In the genomic region with DNA sequence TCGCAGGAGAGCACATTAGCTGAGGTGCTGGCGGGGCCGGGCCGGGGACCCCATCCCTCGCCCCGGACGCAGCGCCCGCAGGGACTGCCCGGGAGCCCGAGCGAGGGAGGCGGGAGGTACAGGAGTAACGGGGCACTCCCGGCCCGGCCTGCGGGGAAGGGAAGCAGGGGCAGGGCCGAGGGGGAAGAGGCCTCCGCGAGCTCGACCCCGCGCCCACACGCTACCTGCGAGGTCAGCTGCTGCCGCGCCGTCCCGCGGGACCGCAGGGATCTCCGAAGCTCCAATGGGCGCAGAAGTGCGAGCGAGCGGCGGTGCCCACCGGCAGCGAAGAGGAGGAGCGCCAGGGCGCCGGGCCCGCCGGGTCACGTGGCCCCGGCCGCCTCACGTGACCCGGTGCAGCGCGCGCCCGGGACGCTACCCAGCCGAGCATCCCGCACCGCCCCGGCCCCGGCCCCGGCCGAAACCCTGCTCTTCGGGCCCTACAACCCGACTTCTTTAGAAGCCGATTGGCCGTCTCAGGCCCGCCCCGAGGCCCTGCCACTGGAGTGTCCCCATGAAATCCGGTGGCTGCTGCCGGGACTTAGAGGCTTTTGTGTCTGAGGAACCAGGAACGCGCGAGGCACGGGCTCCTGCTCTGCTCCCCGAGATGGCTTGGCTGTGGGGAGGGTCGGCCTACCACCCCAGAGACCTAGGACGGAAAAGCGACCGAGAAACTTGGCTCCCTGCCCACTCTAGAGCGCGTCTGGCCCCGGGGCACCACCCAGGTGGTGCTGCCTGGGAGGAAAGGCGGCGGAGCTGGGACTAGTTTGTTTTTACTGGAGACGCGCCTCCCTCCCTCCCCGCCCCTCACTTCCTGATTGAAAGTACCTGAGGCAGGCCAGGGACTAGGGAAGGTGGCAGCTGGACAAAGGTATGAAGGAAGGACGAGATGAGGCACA, we compare ENCODE assay signal across 1 cellular context.
A peak's percentile ranks its signal among the peaks of the same experiment; 100 is the strongest.
TF ChIP-seq lines count a peak whose summit lies in the region.

TSS of gene RCBTB1 (minus strand) at position 339 of the 938 bp plus-strand sequence. CDS start 18,279 bp downstream, outside the sequence.

TF ChIP-seq in HepG2, 621 proteins besides CTCF, POLR2A, EP300 and RAD21 (continued from another document and continues in another):
- peak; percentile 84 for TF ChIP-seq KDM5A (IDR thresholded peaks at IDR 0.05; ENCODE audit: borderline replicate concordance, low read length)
- TF ChIP-seq SRSF9 (IDR thresholded peaks at IDR 0.05; ENCODE audit: borderline replicate concordance, insufficient read depth, low read depth, low read length, poor library complexity, severe bottlenecking): no peak
- TF ChIP-seq ATRX (CRISPR knock-in tag; IDR thresholded peaks at IDR 0.05; ENCODE audit: borderline replicate concordance): no peak
- TF ChIP-seq LCORL (IDR thresholded peaks at IDR 0.05): no peak
- TF ChIP-seq LCORL (CRISPR knock-in tag; IDR thresholded peaks at IDR 0.05): peak; percentile 52
- peak; percentile 65 for TF ChIP-seq HDAC1 (CRISPR knock-in tag; IDR thresholded peaks at IDR 0.05)
- TF ChIP-seq ZNF616 (CRISPR knock-in tag; IDR thresholded peaks at IDR 0.05; ENCODE audit: low read depth): 0 out of 2 replicates have a peak, but pooled peaks have one; percentile 25
- TF ChIP-seq SNAPC4 (CRISPR knock-in tag; IDR thresholded peaks at IDR 0.05): 0 out of 2 replicates have a peak, but pooled peaks have one; percentile 26
- TF ChIP-seq, protein P1, sequence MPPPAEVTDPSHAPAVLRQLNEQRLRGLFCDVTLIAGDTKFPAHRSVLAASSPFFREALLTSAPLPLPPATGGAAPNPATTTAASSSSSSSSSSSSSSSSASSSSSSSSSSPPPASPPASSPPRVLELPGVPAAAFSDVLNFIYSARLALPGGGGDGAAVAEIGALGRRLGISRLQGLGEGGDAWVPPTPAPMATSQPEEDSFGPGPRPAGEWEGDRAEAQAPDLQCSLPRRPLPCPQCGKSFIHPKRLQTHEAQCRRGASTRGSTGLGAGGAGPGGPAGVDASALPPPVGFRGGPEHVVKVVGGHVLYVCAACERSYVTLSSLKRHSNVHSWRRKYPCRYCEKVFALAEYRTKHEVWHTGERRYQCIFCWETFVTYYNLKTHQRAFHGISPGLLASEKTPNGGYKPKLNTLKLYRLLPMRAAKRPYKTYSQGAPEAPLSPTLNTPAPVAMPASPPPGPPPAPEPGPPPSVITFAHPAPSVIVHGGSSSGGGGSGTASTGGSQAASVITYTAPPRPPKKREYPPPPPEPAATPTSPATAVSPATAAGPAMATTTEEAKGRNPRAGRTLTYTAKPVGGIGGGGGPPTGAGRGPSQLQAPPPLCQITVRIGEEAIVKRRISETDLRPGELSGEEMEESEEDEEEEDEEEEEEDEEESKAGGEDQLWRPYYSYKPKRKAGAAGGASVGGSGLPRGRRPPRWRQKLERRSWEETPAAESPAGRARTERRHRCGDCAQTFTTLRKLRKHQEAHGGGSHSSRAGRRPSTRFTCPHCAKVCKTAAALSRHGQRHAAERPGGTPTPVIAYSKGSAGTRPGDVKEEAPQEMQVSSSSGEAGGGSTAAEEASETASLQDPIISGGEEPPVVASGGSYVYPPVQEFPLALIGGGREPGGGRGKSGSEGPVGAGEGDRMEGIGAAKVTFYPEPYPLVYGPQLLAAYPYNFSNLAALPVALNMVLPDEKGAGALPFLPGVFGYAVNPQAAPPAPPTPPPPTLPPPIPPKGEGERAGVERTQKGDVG (CRISPR knock-in tag; IDR thresholded peaks at IDR 0.05; ENCODE audit: borderline replicate concordance): peak; percentile 76; the same call in 1 of the 2 replicates
- peak; percentile 72; the same call in 1 of the 2 replicates for TF ChIP-seq ZNF891 (CRISPR knock-in tag; IDR thresholded peaks at IDR 0.05)
- TF ChIP-seq KDM3A (CRISPR knock-in tag; IDR thresholded peaks at IDR 0.05; ENCODE audit: low read depth): peak; percentile 43; the same call in 1 of the 2 replicates
- TF ChIP-seq TCF12 (IDR thresholded peaks at IDR 0.05): no peak
- TF ChIP-seq TCF12 (CRISPR knock-in tag; IDR thresholded peaks at IDR 0.05): 0 out of 2 replicates have a peak, but pooled peaks have one; percentile 65
- peak; percentile 77 for TF ChIP-seq ZNF563 (CRISPR knock-in tag; IDR thresholded peaks at IDR 0.05)
- peak; percentile 57; the same call in 1 of the 2 replicates for TF ChIP-seq ZBTB1 (CRISPR knock-in tag; IDR thresholded peaks at IDR 0.05; ENCODE audit: borderline replicate concordance)
- no peak for TF ChIP-seq ZNF597 (CRISPR knock-in tag; IDR thresholded peaks at IDR 0.05)
- TF ChIP-seq ZNF788 (CRISPR knock-in tag; IDR thresholded peaks at IDR 0.05; ENCODE audit: borderline replicate concordance): peak; percentile 50; the same call in 1 of the 2 replicates
- TF ChIP-seq KMT2B (CRISPR knock-in tag; IDR thresholded peaks at IDR 0.05): peak; percentile 65
- TF ChIP-seq ZNF737 (CRISPR knock-in tag; IDR thresholded peaks at IDR 0.05; ENCODE audit: borderline replicate concordance): no peak
- peak; percentile 72 for TF ChIP-seq HOXA3 (CRISPR knock-in tag; IDR thresholded peaks at IDR 0.05)
- peak; percentile 21; the same call in 1 of the 2 replicates for TF ChIP-seq GFI1 (CRISPR knock-in tag; IDR thresholded peaks at IDR 0.05; ENCODE audit: borderline replicate concordance)
- TF ChIP-seq SNAPC2 (CRISPR knock-in tag; IDR thresholded peaks at IDR 0.05): 0 out of 2 replicates have a peak, but pooled peaks have one; percentile 22
- no peak for TF ChIP-seq NR1H2 (CRISPR knock-in tag; IDR thresholded peaks at IDR 0.05; ENCODE audit: borderline replicate concordance, low read depth)
- TF ChIP-seq RARA (CRISPR knock-in tag; IDR thresholded peaks at IDR 0.05): peak; percentile 2; the same call in 1 of the 2 replicates
- TF ChIP-seq AHR (CRISPR knock-in tag; IDR thresholded peaks at IDR 0.05): 0 out of 2 replicates have a peak, but pooled peaks have one; percentile 27
- TF ChIP-seq PHF20 (CRISPR knock-in tag; IDR thresholded peaks at IDR 0.05): peak; percentile 74
- peak in 1 of 2 experiments; percentile 74; a peak in 2 of 4 replicates for TF ChIP-seq HMGXB4 (CRISPR knock-in tag; IDR thresholded peaks at IDR 0.05; ENCODE audit: borderline replicate concordance in 1 of 2, low read depth in 1 of 2)
- peak; percentile 15; the same call in 1 of the 2 replicates for TF ChIP-seq ETV5 (CRISPR knock-in tag; IDR thresholded peaks at IDR 0.05; ENCODE audit: borderline replicate concordance)
- TF ChIP-seq ZNF34 (CRISPR knock-in tag; IDR thresholded peaks at IDR 0.05; ENCODE audit: borderline replicate concordance): peak; percentile 41; the same call in 1 of the 2 replicates
- no peak for TF ChIP-seq SNRNP70 (IDR thresholded peaks at IDR 0.05; ENCODE audit: low read depth, low read length)
- 0 out of 2 replicates have a peak, but pooled peaks have one; percentile 25 for TF ChIP-seq ZFYVE20 (CRISPR knock-in tag; IDR thresholded peaks at IDR 0.05; ENCODE audit: borderline replicate concordance, low read depth)
- no peak for TF ChIP-seq ZNF260 (CRISPR knock-in tag; IDR thresholded peaks at IDR 0.05; ENCODE audit: borderline replicate concordance, low read depth)
- no peak for TF ChIP-seq ZNF207 (IDR thresholded peaks at IDR 0.05; ENCODE audit: borderline replicate concordance)
- peak; percentile 43; the same call in 1 of the 2 replicates for TF ChIP-seq TOPORS (CRISPR knock-in tag; IDR thresholded peaks at IDR 0.05)
- TF ChIP-seq ZNF33B (CRISPR knock-in tag; IDR thresholded peaks at IDR 0.05): peak; percentile 58; the same call in 1 of the 2 replicates
- no peak for TF ChIP-seq MTA3 (CRISPR knock-in tag; IDR thresholded peaks at IDR 0.05)
- peak; percentile 89 for TF ChIP-seq IKZF4 (CRISPR knock-in tag; IDR thresholded peaks at IDR 0.05; ENCODE audit: borderline replicate concordance, low read depth, not compliant biosample characterization)
- TF ChIP-seq MXD1 (CRISPR knock-in tag; IDR thresholded peaks at IDR 0.05): peak; percentile 80; the same call in 1 of the 2 replicates
- TF ChIP-seq HMG20A (CRISPR knock-in tag; IDR thresholded peaks at IDR 0.05; ENCODE audit: borderline replicate concordance): no peak
- TF ChIP-seq AGO2 (optimal IDR thresholded peaks at IDR 0.05; ENCODE audit: low read depth, low read length): peak; percentile 61
- TF ChIP-seq MTF2 (CRISPR knock-in tag; IDR thresholded peaks at IDR 0.05; ENCODE audit: borderline replicate concordance): peak; percentile 35; the same call in 1 of the 2 replicates
- peak; percentile 82; the same call in 1 of the 2 replicates for TF ChIP-seq HES4 (CRISPR knock-in tag; IDR thresholded peaks at IDR 0.05; ENCODE audit: borderline replicate concordance)
- no peak for TF ChIP-seq AGO1 (IDR thresholded peaks at IDR 0.05; ENCODE audit: low read depth, low read length, poor library complexity, severe bottlenecking)
- TF ChIP-seq, protein P2, sequence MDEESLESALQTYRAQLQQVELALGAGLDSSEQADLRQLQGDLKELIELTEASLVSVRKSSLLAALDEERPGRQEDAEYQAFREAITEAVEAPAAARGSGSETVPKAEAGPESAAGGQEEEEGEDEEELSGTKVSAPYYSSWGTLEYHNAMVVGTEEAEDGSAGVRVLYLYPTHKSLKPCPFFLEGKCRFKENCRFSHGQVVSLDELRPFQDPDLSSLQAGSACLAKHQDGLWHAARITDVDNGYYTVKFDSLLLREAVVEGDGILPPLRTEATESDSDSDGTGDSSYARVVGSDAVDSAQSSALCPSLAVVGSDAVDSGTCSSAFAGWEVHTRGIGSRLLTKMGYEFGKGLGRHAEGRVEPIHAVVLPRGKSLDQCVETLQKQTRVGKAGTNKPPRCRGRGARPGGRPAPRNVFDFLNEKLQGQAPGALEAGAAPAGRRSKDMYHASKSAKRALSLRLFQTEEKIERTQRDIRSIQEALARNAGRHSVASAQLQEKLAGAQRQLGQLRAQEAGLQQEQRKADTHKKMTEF (CRISPR knock-in tag; IDR thresholded peaks at IDR 0.05): no peak
- TF ChIP-seq SPEN (CRISPR knock-in tag; IDR thresholded peaks at IDR 0.05; ENCODE audit: low read depth): peak; percentile 71
- TF ChIP-seq ZNF12 (CRISPR knock-in tag; IDR thresholded peaks at IDR 0.05): no peak
- 0 out of 2 replicates have a peak, but pooled peaks have one; percentile 19 for TF ChIP-seq ZNF232 (CRISPR knock-in tag; IDR thresholded peaks at IDR 0.05; ENCODE audit: borderline replicate concordance)
- TF ChIP-seq KAT7 (CRISPR knock-in tag; IDR thresholded peaks at IDR 0.05; ENCODE audit: borderline replicate concordance): peak; percentile 88
- TF ChIP-seq TMF1 (CRISPR knock-in tag; IDR thresholded peaks at IDR 0.05; ENCODE audit: low read depth): peak; percentile 61; the same call in 1 of the 2 replicates
